8 cellular contexts compared by ENCODE assay signal in the genomic region with DNA sequence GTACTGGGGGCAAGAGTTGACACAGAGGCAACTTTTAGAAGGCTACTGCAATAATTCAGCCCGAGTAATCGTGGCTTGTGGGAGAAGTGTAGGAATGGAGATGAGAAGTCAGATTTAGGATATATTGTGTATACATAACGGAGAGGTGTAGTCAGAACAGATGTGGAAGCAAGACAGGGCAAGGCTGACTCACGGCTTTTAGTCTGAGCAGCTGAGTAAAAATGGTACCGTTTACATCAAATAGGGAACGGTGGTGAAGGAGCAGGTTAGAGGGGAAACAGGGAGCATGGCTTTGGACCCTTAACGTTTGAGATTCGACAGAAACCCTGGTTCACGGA. TPM values are rescaled to one million over a fixed set of nuclear protein-coding genes. Genes with fewer than 3 reads are reported as not detected.
A peak's percentile ranks its signal among the peaks of the same experiment; 100 is the strongest.
DNase-seq lines count a peak whose midpoint lies in the region; ATAC-seq, FAIRE-seq and TF ChIP-seq lines count a peak whose summit lies in the region.

No MANE protein-coding gene starts in this region.

- H3K27me3 ChIP-seq in adrenal gland = no peaks in the 10 kb centered on the region
- H3K27me3 ChIP-seq in keratinocyte (ENCODE audit: control insufficient read depth, extremely low read depth, insufficient read depth, low read length) = no peaks in the 10 kb centered on the region

- peak; percentile 46 for FAIRE-seq in keratinocyte (lab: Jason Lieb, UNC)

- peaks cover 42% of the 10 kb centered on the region for H3K79me2 ChIP-seq in keratinocyte (ENCODE audit: control insufficient read depth, insufficient read depth, low read length)

- dilution Hi-C loops in keratinocyte (cut with MboI; ENCODE audit: extremely low pct_ligation_motif_present, low sequenced_read_pairs) = no loop called here

- TF ChIP-seq CTCF in LNCaP clone FGC (IDR thresholded peaks at IDR 0.05; ENCODE audit: control insufficient read depth, extremely low read depth, insufficient read depth) (no peak), adrenal gland (IDR thresholded peaks at IDR 0.05) (no peak), keratinocyte (optimal IDR thresholded peaks at IDR 0.05 in 1 of 3, IDR thresholded peaks at IDR 0.05 in 1 of 3, conservative IDR thresholded peaks at IDR 0.05 in 1 of 3; ENCODE audit: extremely low read depth in 1 of 3, insufficient read depth in 2 of 3, low read length in 3 of 3) (no peak)

- peaks cover 3% of the 10 kb centered on the region for H4K20me1 ChIP-seq in keratinocyte (ENCODE audit: control insufficient read depth, extremely low read depth, insufficient read depth, low read length)

- H3K9me3 ChIP-seq in ES-I3 (ENCODE audit: control insufficient read depth, insufficient read depth, low read length) = no peaks in the 10 kb centered on the region
- H3K9me3 ChIP-seq in adrenal gland (replicated peaks in 1 of 3) = no peaks in the 10 kb centered on the region
- no peaks in the 10 kb centered on the region for H3K9me3 ChIP-seq in keratinocyte (ENCODE audit: control insufficient read depth, low read depth, low read length)

- intact Hi-C loops in adrenal gland (cut with DNase I) = no loop called here

- H3K9ac ChIP-seq in ES-I3 (ENCODE audit: low read depth, low read length) = peak overlapping the region; percentile 90
- peak overlapping the region; percentile 98 for H3K9ac ChIP-seq in keratinocyte (ENCODE audit: control insufficient read depth, extremely low read depth, insufficient read depth, low read length)

- H3K9me1 ChIP-seq in keratinocyte (ENCODE audit: control insufficient read depth, extremely low read depth, insufficient read depth, low read length) = no peaks in the 10 kb centered on the region

- TF ChIP-seq POLR2A in adrenal gland (IDR thresholded peaks at IDR 0.05) = no peak

- H3K4me3 ChIP-seq in LNCaP clone FGC (ENCODE audit: low read depth, low read length) (peak overlapping the region; percentile 79), adrenal gland (peak overlapping the region in 3 of 4 donors; percentile 19 to 95 (median 92)), keratinocyte (ENCODE audit: control insufficient read depth in 2 of 3, extremely low read depth in 1 of 3, insufficient read depth in 2 of 3, low read depth in 1 of 3, low read length in 3 of 3) (peak overlapping the region; percentile 68 to 98 (median 86))

- WGBS in adrenal gland, 4 donors = 18 to 22% (median 19%) methylated on average over 9 of the region's 9 CpGs

- H3K4me1 ChIP-seq in ES-I3 (ENCODE audit: insufficient read depth, low read length) = peaks cover 4% of the 10 kb centered on the region
- peaks cover 27 to 29% of the 10 kb centered on the region in 2 donors for H3K4me1 ChIP-seq in adrenal gland (replicated peaks in 1 of 2)
- H3K4me1 ChIP-seq in keratinocyte (ENCODE audit: control insufficient read depth, extremely low read depth, insufficient read depth, low read length) = peaks cover 22% of the 10 kb centered on the region

- peak overlapping the region; percentile 92 for H2AFZ ChIP-seq in keratinocyte (ENCODE audit: control insufficient read depth, low read length)

- H3K36me3 ChIP-seq in ES-I3 (ENCODE audit: insufficient read depth, low read length) (0 out of 2 replicates have a peak, but pooled peaks cover 3% of the 10 kb centered on the region), adrenal gland (replicated peaks in 1 of 2) (no peaks in the 10 kb centered on the region), keratinocyte (ENCODE audit: control insufficient read depth in 2 of 2, extremely low read depth in 1 of 2, insufficient read depth in 2 of 2, low read length in 2 of 2) (no peaks in the 10 kb centered on the region)

- peak overlapping the region; percentile 100 for H3K4me2 ChIP-seq in keratinocyte (ENCODE audit: control insufficient read depth, extremely low read depth, insufficient read depth, low read depth, low read length)

- no peak for DNase-seq in LNCaP clone FGC (ENCODE audit: low read depth)
- DNase-seq in adrenal gland = peak in 3 of 7 donors; percentile 23 to 60 (median 30)
- no peak for DNase-seq in keratinocyte (ENCODE audit: low read depth, low spot score)
- peak in 2 of 3 donors; percentile 39 to 63 for DNase-seq in stimulated activated CD4-positive, alpha-beta T cell treated with anti-CD3 and anti-CD28 coated beads, TNF-alpha, amount 100 ng/mL, for 48 hours (ENCODE audit: low read depth in 3 of 3)
- DNase-seq in NCI-H187 (lab: John Stamatoyannopoulos, UW) = no peak
- DNase-seq in iPS-NIHi11 (ENCODE audit: low spot score) = no peak

- H3K27ac ChIP-seq in adrenal gland (peak overlapping the region; percentile 94 to 100 (median 99)), keratinocyte (ENCODE audit: control insufficient read depth, insufficient read depth, low read length) (peak overlapping the region; percentile 94)

- ATAC-seq in GM21447 (IDR thresholded peaks at IDR 0.05; ENCODE audit: unreplicated experiment) = peak; percentile 25

RNA-seq across cellular contexts. Expression of a gene that starts 0.8 kb away (rescaled TPM):
- 100 to 1,000 TPM in 4 of 8 donors, 10 to 100 TPM in 4; 70.4 to 130 (median 104) TPM for total RNA-seq in adrenal gland
- polyA plus RNA-seq in adrenal gland = 10 to 100 TPM; 44.5 to 91.0 (median 74.2) TPM
- 77.8 to 103 TPM (median 78.4 TPM) in 3 replicates for polyA plus RNA-seq in keratinocyte
- 101 TPM for polyA plus RNA-seq in keratinocyte (2011; ENCODE audit: low read depth)
- 62.1 and 94.2 TPM in 2 replicates for polyA plus RNA-seq in keratinocyte (2011; cell fraction: cytosol; rRNA removed)
- polyA plus RNA-seq in keratinocyte (2011; cell fraction: nucleus; rRNA removed) = 50.3 and 52.6 TPM in 2 replicates
- 64.6 and 90.1 TPM in 2 replicates for polyA plus RNA-seq in keratinocyte (2012; ENCODE audit: low replicate concordance)
- 77.1 to 125 TPM (median 119 TPM) in 3 replicates for polyA minus RNA-seq in keratinocyte
- 81.9 TPM for polyA minus RNA-seq in keratinocyte (2011; cell fraction: cytosol; rRNA and poly(A)+ RNA removed)
- 39.0 and 56.3 TPM in 2 replicates for polyA minus RNA-seq in keratinocyte (2011; cell fraction: nucleus; rRNA and poly(A)+ RNA removed)

Comparison
In these comparisons a context has a peak if more than half of its experiments do, and no peak if none do; other contexts are left out.
1. DNase-seq: peak in stimulated activated CD4-positive, alpha-beta T cell treated with anti-CD3 and anti-CD28 coated beads, TNF-alpha, amount 100 ng/mL, for 48 hours (2 of 3); none in LNCaP clone FGC (single experiment), keratinocyte (single experiment), NCI-H187 (0 of 2) and iPS-NIHi11 (single experiment).
2. Peak in every context shown above with its lines, with median percentiles within 50 percentile points of each other: H3K4me3 ChIP-seq.